In the genomic region with DNA sequence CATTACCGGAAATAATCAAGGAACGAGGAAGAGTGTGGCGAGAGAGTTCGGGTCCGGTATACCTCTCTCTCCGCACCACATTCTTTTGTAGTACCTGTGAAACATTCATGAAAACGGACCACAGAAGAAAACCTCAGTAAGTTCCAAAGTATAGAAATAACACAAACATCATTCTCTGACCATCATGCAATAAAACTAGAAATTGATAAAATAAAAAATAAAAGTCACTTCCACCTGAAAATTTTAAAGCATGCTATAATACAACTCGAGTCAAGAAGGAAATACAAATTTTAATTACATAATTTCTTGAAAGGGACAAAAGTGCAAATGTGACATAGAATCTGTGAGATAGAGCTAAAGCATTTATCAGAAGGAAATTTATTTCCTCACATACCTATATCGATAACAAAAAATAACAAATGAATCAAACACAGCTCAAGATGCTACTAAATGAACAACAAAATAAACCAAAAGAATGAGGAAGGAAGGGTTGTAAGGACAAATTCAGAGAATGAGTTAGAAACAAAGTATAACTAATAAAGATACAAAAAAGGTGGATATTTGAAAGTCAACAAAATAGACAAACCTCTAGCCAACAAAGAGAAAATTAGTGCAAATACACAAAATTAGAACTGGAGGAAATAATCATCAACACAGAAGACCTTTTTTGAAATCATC, we compare ENCODE assay signal across 8 cellular contexts.
A peak's percentile ranks its signal among the peaks of the same experiment; 100 is the strongest.
DNase-seq lines count a peak whose midpoint lies in the region; ATAC-seq and TF ChIP-seq lines count a peak whose summit lies in the region.

No MANE protein-coding gene starts in this region.

- H3K4me3 Mint-ChIP-seq in T-helper 1 cell treated with Interleukin-12 subunit alpha and Interleukin-12 subunit beta and Interleukin-4 antibody, amounts not matched to agents 30 μg/mL and 1 μg/mL, for 36 hours: peak overlapping the region; percentile 95
- H3K4me3 Mint-ChIP-seq in activated T-helper 1 cell treated with anti-CD3 and anti-CD28 coated beads, Interleukin-12 subunit alpha, Interleukin-12 subunit beta, Interleukin-2, Interleukin-4 antibody, amounts not matched to agents 30 ng/mL and 10 ng/mL and 1 ng/mL, durations not matched to agents 14 hours and 24 hours and 36 hours: peak overlapping the region; percentile 96

- H3K27ac ChIP-seq in iPS-20b (ENCODE audit: low read length): no peak overlapping the region
- H3K27ac ChIP-seq in stomach: peak overlapping the region in 2 of 5 donors; percentile 75 to 84
- no peak overlapping the region for H3K27ac ChIP-seq in body of pancreas

- peaks cover 18% of the 10 kb centered on the region for H3K4me1 Mint-ChIP-seq in T-helper 1 cell treated with Interleukin-12 subunit alpha and Interleukin-12 subunit beta and Interleukin-4 antibody, amounts not matched to agents 30 μg/mL and 1 μg/mL, for 36 hours (ENCODE audit: low read depth)
- peaks cover 19% of the 10 kb centered on the region for H3K4me1 Mint-ChIP-seq in activated T-helper 1 cell treated with anti-CD3 and anti-CD28 coated beads, Interleukin-12 subunit alpha, Interleukin-12 subunit beta, Interleukin-2, Interleukin-4 antibody, amounts not matched to agents 30 ng/mL and 10 ng/mL and 1 ng/mL, durations not matched to agents 14 hours and 24 hours and 36 hours (ENCODE audit: low read depth)

- TF ChIP-seq POLR2A in stomach (IDR thresholded peaks at IDR 0.05): no peak
- no peak for TF ChIP-seq POLR2A in body of pancreas (IDR thresholded peaks at IDR 0.05)

- no peak for ATAC-seq in body of pancreas

- H3K27me3 ChIP-seq in iPS-20b (ENCODE audit: insufficient read depth, low read length): peaks cover 26% of the 10 kb centered on the region
- H3K27me3 ChIP-seq in stomach: peaks cover 0 to 53% (median 8%) of the 10 kb centered on the region in 3 donors
- H3K27me3 ChIP-seq in body of pancreas: no peaks in the 10 kb centered on the region

- DNase-seq in T-helper 1 cell (no peak), stomach (no peak), body of pancreas (no peak), NCI-H524 treated with DMSO at 0.1 percent for 48 hours (lab: John Stamatoyannopoulos, UW) (no peak), NOMO-1 treated with DMSO at 0.1 percent for 48 hours (lab: John Stamatoyannopoulos, UW; ENCODE audit: unreplicated experiment) (no peak)
- no peak for DNase-seq in activated T-helper 1 cell treated with anti-CD3 and anti-CD28 coated beads, Interleukin-12 subunit alpha, Interleukin-12 subunit beta, Interleukin-2, Interleukin-4 antibody, amounts not matched to agents 30 ng/mL and 10 ng/mL and 1 ng/mL, durations not matched to agents 14 hours and 24 hours and 36 hours (ENCODE audit: low spot score)

- no peaks in the 10 kb centered on the region for H3K9me3 ChIP-seq in iPS-20b (ENCODE audit: insufficient read depth, low read depth, low read length)
- H3K9me3 ChIP-seq in stomach: no peaks in the 10 kb centered on the region
- no peaks in the 10 kb centered on the region for H3K9me3 ChIP-seq in body of pancreas

- H3K9ac ChIP-seq in iPS-20b (ENCODE audit: low read depth, low read length): peak overlapping the region; percentile 84; the same call in 1 of the 2 replicates

- peaks cover 52% of the 10 kb centered on the region for H3K27me3 Mint-ChIP-seq in T-helper 1 cell treated with Interleukin-12 subunit alpha and Interleukin-12 subunit beta and Interleukin-4 antibody, amounts not matched to agents 30 μg/mL and 1 μg/mL, for 36 hours (ENCODE audit: low read depth)
- H3K27me3 Mint-ChIP-seq in activated T-helper 1 cell treated with anti-CD3 and anti-CD28 coated beads, Interleukin-12 subunit alpha, Interleukin-12 subunit beta, Interleukin-2, Interleukin-4 antibody, amounts not matched to agents 30 ng/mL and 10 ng/mL and 1 ng/mL, durations not matched to agents 14 hours and 24 hours and 36 hours (ENCODE audit: insufficient read depth): peaks cover 45% of the 10 kb centered on the region

- H3K27ac Mint-ChIP-seq in T-helper 1 cell treated with Interleukin-12 subunit alpha and Interleukin-12 subunit beta and Interleukin-4 antibody, amounts not matched to agents 30 μg/mL and 1 μg/mL, for 36 hours: peak overlapping the region; percentile 4
- no peak overlapping the region for H3K27ac Mint-ChIP-seq in activated T-helper 1 cell treated with anti-CD3 and anti-CD28 coated beads, Interleukin-12 subunit alpha, Interleukin-12 subunit beta, Interleukin-2, Interleukin-4 antibody, amounts not matched to agents 30 ng/mL and 10 ng/mL and 1 ng/mL, durations not matched to agents 14 hours and 24 hours and 36 hours

- TF ChIP-seq CTCF in stomach (IDR thresholded peaks at IDR 0.05) (no peak), body of pancreas (IDR thresholded peaks at IDR 0.05) (no peak)

- 12 to 16% (median 15%) methylated on average over 9 of the region's 9 CpGs for WGBS in stomach, 5 donors
- 11 to 13% methylated on average over 9 of the region's 9 CpGs for WGBS in body of pancreas, 2 donors

- H3K36me3 ChIP-seq in iPS-20b (ENCODE audit: insufficient read depth, low read depth, low read length) (no peaks in the 10 kb centered on the region), stomach (no peaks in the 10 kb centered on the region), body of pancreas (replicated peaks in 1 of 2; ENCODE audit: insufficient read depth in 1 of 2, low read depth in 2 of 2) (no peaks in the 10 kb centered on the region)

- H3K4me3 ChIP-seq in iPS-20b (ENCODE audit: low read length) (peak overlapping the region; percentile 99), stomach (peak overlapping the region; percentile 60 to 68 (median 63)), body of pancreas (peak overlapping the region in 1 of 2 donors; percentile 51)

- intact Hi-C loops in activated T-helper 1 cell treated with anti-CD3 and anti-CD28 coated beads, Interleukin-12 subunit alpha, Interleukin-12 subunit beta, Interleukin-2, Interleukin-4 antibody, amounts not matched to agents 30 ng/mL and 10 ng/mL and 1 ng/mL, durations not matched to agents 14 hours and 24 hours and 36 hours (cut with micrococcal nuclease): loop anchor here (2.0 kb wide), 2 partner anchors 937 to 1361 kb away; no protein-coding TSS in a partner anchor
- intact Hi-C loops in stomach (cut with DNase I; ENCODE audit: low total_unique reads) (loop anchor here (10.0 kb wide), 1 partner anchor 175 kb away; no protein-coding TSS in a partner anchor), body of pancreas (cut with DNase I) (loop anchor here (5.0 kb wide), 1 partner anchor 178 kb away; no protein-coding TSS in a partner anchor)

- H3K4me1 ChIP-seq in iPS-20b (ENCODE audit: insufficient read depth, low read length): no peaks in the 10 kb centered on the region
- H3K4me1 ChIP-seq in stomach: peaks cover 0 to 28% (median 22%) of the 10 kb centered on the region in 4 donors
- peaks cover 12% of the 10 kb centered on the region for H3K4me1 ChIP-seq in body of pancreas

- TF ChIP-seq EP300 in stomach (IDR thresholded peaks at IDR 0.05): no peak

- H3K36me3 Mint-ChIP-seq in T-helper 1 cell treated with Interleukin-12 subunit alpha and Interleukin-12 subunit beta and Interleukin-4 antibody, amounts not matched to agents 30 μg/mL and 1 μg/mL, for 36 hours (ENCODE audit: low read depth): peaks cover 2% of the 10 kb centered on the region
- peaks cover 2% of the 10 kb centered on the region for H3K36me3 Mint-ChIP-seq in activated T-helper 1 cell treated with anti-CD3 and anti-CD28 coated beads, Interleukin-12 subunit alpha, Interleukin-12 subunit beta, Interleukin-2, Interleukin-4 antibody, amounts not matched to agents 30 ng/mL and 10 ng/mL and 1 ng/mL, durations not matched to agents 14 hours and 24 hours and 36 hours (ENCODE audit: low read depth)

- no peaks in the 10 kb centered on the region for H3K9me3 Mint-ChIP-seq in T-helper 1 cell treated with Interleukin-12 subunit alpha and Interleukin-12 subunit beta and Interleukin-4 antibody, amounts not matched to agents 30 μg/mL and 1 μg/mL, for 36 hours
- H3K9me3 Mint-ChIP-seq in activated T-helper 1 cell treated with anti-CD3 and anti-CD28 coated beads, Interleukin-12 subunit alpha, Interleukin-12 subunit beta, Interleukin-2, Interleukin-4 antibody, amounts not matched to agents 30 ng/mL and 10 ng/mL and 1 ng/mL, durations not matched to agents 14 hours and 24 hours and 36 hours: no peaks in the 10 kb centered on the region
